ENCODE assay signal across 12 cellular contexts in the genomic region with DNA sequence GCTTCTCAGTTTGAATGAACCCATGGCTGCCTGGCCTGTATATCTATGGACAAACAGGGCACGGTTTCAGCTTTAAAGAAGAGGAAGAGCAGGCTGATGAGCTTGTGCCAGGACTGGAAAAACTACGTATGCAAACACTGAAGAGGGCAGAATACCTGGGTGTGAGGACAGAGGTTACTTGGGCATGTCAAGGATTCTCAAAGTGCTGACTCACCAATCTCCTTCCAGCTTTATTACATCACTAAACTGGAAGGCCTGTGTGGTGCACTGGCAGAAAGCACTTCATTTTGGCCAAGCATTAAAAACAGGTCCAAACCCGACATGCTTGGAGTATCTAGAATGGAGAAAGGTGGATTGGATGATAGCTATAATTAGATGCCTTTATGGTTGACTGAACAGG.
DNase-seq lines count a peak whose midpoint lies in the region; ATAC-seq and TF ChIP-seq lines count a peak whose summit lies in the region.
"Had no signal": no experiment of that assay in that cellular context is flagged by ENCODE, and none has a peak within 500 bp of the region (broad histone marks: within the 10 kb centered on the region; RNA-seq: fewer than 3 reads in every experiment).

No MANE protein-coding gene starts in this region.

- H3K4me3 Mint-ChIP-seq in WTC11, result no peak overlapping the region

- no peak for TF ChIP-seq CTCF in WTC11 (IDR thresholded peaks at IDR 0.05)

- ATAC-seq in HG02642 (IDR thresholded peaks at IDR 0.05; ENCODE audit: poor library complexity, unreplicated experiment) (no peak), WTC11 (no peak), GM18502 (IDR thresholded peaks at IDR 0.05; ENCODE audit: poor library complexity, unreplicated experiment) (no peak), GM19035 (IDR thresholded peaks at IDR 0.05; ENCODE audit: unreplicated experiment) (no peak)
- ATAC-seq: GM12878 had no signal

- no peaks in the 10 kb centered on the region for H3K27me3 Mint-ChIP-seq in WTC11 (ENCODE audit: low read depth)
- H3K27me3 Mint-ChIP-seq: progenitor cell of endocrine pancreas had no signal

- CTCF ChIA-PET in WTC11 (lab: Charles Lee), result interaction anchor here (1.2 to 3.3 kb wide), 3 partner anchors 48 to 430 kb away, joined by 4 to 61 read pairs (median 14); no protein-coding TSS in a partner anchor

- H3K27ac Mint-ChIP-seq in WTC11, result no peak overlapping the region
- H3K27ac Mint-ChIP-seq: progenitor cell of endocrine pancreas had no signal

- no peaks in the 10 kb centered on the region for H3K36me3 Mint-ChIP-seq in WTC11

- no peak for TF ChIP-seq POLR2A in erythroblast (IDR thresholded peaks at IDR 0.05; ENCODE audit: low read length)

- DNase-seq in Daoy (ENCODE audit: low read depth), result peak; percentile 46
- DNase-seq in NCI-H226, result peak; percentile 87
- peak; percentile 11 to 64 for DNase-seq in erythroblast (lab: John Stamatoyannopoulos, UW)
- peak; percentile 72 for DNase-seq in myocyte (ENCODE audit: low read depth)
- DNase-seq in WTC11 (ENCODE audit: low spot score), result no peak
- DNase-seq: activated CD8-positive, alpha-beta memory T cell treated with anti-CD3 and anti-CD28 coated beads, Interleukin-2, amount 50 U/mL, for 48 hours; NCI-H1694 treated with DMSO at 0.1 percent for 48 hours had no signal

- H3K4me1 Mint-ChIP-seq in WTC11, result peaks cover 6% of the 10 kb centered on the region

- POLR2A ChIA-PET in WTC11 (lab: Charles Lee), result no interaction called here

- no peaks in the 10 kb centered on the region for H3K9me3 Mint-ChIP-seq in WTC11

TF ChIP-seq in WTC11, 78 proteins besides CTCF, POLR2A, EP300 and RAD21:
- TF ChIP-seq, protein P1, sequence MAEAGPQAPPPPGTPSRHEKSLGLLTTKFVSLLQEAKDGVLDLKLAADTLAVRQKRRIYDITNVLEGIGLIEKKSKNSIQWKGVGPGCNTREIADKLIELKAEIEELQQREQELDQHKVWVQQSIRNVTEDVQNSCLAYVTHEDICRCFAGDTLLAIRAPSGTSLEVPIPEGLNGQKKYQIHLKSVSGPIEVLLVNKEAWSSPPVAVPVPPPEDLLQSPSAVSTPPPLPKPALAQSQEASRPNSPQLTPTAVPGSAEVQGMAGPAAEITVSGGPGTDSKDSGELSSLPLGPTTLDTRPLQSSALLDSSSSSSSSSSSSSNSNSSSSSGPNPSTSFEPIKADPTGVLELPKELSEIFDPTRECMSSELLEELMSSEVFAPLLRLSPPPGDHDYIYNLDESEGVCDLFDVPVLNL (CRISPR knock-in tag; IDR thresholded peaks at IDR 0.05; ENCODE audit: borderline replicate concordance, low read depth), result no peak
- TF ChIP-seq, protein P2, sequence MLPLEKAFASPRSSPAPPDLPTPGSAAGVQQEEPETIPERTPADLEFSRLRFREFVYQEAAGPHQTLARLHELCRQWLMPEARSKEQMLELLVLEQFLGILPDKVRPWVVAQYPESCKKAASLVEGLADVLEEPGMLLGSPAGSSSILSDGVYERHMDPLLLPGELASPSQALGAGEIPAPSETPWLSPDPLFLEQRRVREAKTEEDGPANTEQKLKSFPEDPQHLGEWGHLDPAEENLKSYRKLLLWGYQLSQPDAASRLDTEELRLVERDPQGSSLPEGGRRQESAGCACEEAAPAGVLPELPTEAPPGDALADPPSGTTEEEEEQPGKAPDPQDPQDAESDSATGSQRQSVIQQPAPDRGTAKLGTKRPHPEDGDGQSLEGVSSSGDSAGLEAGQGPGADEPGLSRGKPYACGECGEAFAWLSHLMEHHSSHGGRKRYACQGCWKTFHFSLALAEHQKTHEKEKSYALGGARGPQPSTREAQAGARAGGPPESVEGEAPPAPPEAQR (CRISPR knock-in tag; IDR thresholded peaks at IDR 0.05), result no peak
- TF ChIP-seq, protein P3, sequence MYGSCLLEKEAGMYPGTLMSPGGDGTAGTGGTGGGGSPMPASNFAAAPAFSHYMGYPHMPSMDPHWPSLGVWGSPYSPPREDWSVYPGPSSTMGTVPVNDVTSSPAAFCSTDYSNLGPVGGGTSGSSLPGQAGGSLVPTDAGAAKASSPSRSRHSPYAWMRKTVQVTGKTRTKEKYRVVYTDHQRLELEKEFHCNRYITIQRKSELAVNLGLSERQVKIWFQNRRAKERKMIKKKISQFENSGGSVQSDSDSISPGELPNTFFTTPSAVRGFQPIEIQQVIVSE (CRISPR knock-in tag; IDR thresholded peaks at IDR 0.05; ENCODE audit: borderline replicate concordance), result no peak
- TF ChIP-seq FOXJ3 (CRISPR knock-in tag; IDR thresholded peaks at IDR 0.05; ENCODE audit: borderline replicate concordance) (no peak), SMAD4 (CRISPR knock-in tag; IDR thresholded peaks at IDR 0.05) (no peak), ESRRA (CRISPR knock-in tag; IDR thresholded peaks at IDR 0.05; ENCODE audit: borderline replicate concordance) (no peak), TEAD1 (CRISPR knock-in tag; IDR thresholded peaks at IDR 0.05) (no peak), ZNF121 (CRISPR knock-in tag; IDR thresholded peaks at IDR 0.05) (no peak), ZNF138 (CRISPR knock-in tag; conservative IDR thresholded peaks at IDR 0.05) (no peak), HMGA2 (CRISPR knock-in tag; IDR thresholded peaks at IDR 0.05) (no peak)
- TF ChIP-seq, protein P4, sequence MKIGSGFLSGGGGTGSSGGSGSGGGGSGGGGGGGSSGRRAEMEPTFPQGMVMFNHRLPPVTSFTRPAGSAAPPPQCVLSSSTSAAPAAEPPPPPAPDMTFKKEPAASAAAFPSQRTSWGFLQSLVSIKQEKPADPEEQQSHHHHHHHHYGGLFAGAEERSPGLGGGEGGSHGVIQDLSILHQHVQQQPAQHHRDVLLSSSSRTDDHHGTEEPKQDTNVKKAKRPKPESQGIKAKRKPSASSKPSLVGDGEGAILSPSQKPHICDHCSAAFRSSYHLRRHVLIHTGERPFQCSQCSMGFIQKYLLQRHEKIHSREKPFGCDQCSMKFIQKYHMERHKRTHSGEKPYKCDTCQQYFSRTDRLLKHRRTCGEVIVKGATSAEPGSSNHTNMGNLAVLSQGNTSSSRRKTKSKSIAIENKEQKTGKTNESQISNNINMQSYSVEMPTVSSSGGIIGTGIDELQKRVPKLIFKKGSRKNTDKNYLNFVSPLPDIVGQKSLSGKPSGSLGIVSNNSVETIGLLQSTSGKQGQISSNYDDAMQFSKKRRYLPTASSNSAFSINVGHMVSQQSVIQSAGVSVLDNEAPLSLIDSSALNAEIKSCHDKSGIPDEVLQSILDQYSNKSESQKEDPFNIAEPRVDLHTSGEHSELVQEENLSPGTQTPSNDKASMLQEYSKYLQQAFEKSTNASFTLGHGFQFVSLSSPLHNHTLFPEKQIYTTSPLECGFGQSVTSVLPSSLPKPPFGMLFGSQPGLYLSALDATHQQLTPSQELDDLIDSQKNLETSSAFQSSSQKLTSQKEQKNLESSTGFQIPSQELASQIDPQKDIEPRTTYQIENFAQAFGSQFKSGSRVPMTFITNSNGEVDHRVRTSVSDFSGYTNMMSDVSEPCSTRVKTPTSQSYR (CRISPR knock-in tag; IDR thresholded peaks at IDR 0.05), result no peak
- TF ChIP-seq, protein P5, sequence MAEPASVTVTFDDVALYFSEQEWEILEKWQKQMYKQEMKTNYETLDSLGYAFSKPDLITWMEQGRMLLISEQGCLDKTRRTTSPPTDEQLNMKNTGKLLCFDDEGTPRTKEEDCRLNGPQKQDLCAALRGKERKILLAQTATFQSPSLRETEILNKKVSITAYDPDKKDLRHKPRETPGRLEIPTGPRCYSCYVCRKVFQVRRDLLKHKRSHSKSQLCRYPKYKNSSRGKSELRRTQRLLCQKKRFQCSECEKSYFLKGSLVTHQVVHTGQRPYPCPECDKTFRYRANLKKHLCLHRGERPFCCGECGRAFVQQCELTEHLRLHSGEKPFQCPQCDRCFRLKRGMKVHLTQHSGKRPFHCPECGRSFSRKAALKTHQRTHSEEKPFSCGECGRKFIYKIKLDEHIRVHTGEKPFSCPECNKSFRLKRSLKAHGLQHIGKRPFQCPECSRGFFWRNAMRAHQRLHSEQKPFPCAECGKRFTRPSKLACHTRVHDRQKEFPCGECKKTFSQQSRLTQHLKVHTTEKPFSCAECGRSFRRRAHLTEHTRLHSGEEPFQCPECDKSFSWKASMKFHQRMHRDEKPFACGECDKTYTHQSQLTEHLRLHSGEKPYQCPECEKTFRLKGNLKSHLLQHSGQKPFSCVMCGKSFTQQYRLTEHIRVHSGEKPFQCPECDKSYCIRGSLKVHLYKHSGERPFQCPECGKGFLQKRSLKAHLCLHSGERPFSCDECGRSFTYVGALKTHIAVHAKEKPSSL (CRISPR knock-in tag; conservative IDR thresholded peaks at IDR 0.05), result no peak
- TF ChIP-seq, protein P6, sequence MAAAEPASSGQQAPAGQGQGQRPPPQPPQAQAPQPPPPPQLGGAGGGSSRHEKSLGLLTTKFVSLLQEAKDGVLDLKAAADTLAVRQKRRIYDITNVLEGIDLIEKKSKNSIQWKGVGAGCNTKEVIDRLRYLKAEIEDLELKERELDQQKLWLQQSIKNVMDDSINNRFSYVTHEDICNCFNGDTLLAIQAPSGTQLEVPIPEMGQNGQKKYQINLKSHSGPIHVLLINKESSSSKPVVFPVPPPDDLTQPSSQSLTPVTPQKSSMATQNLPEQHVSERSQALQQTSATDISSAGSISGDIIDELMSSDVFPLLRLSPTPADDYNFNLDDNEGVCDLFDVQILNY (CRISPR knock-in tag; IDR thresholded peaks at IDR 0.05), result no peak
- TF ChIP-seq, protein P7, sequence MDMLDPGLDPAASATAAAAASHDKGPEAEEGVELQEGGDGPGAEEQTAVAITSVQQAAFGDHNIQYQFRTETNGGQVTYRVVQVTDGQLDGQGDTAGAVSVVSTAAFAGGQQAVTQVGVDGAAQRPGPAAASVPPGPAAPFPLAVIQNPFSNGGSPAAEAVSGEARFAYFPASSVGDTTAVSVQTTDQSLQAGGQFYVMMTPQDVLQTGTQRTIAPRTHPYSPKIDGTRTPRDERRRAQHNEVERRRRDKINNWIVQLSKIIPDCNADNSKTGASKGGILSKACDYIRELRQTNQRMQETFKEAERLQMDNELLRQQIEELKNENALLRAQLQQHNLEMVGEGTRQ (CRISPR knock-in tag; IDR thresholded peaks at IDR 0.05), result no peak
